In the genomic region with DNA sequence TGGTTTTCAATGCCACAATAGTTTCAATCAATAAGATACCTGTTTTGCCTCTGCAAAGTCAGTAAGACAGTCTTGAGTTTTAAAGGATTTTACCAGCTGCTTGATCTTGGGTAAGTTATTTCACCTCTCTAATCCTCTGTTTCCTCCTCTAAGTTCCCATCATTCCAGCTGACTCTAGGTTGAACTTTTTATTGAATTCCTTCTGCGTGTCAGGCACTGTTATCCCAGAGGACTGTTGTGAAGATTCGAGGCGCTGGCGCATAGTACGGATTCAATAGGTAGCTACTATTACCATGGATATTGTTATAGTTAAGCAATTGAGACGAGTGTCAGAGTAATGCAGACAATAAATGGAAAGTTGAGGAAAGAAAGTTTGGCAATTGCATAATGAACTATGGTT, we compare ENCODE assay signal across 1 cellular context.
TF ChIP-seq lines count a peak whose summit lies in the region.

No MANE protein-coding gene starts in this region.

TF ChIP-seq in GM23338, 12 proteins besides CTCF, POLR2A, EP300 and RAD21 (continued from another document):
- TF ChIP-seq REST (IDR thresholded peaks at IDR 0.05; ENCODE audit: unreplicated experiment): no peak
- TF ChIP-seq EZH2 (IDR thresholded peaks at IDR 0.05; ENCODE audit: low read depth, unreplicated experiment): no peak
- TF ChIP-seq NANOG (IDR thresholded peaks at IDR 0.05; ENCODE audit: borderline replicate concordance): no peak
